Comparison of ENCODE assay signal across 23 cellular contexts in genomic region chr2:118726821-118727220, GRCh38.
DNase-seq lines count a peak whose midpoint lies in the region; ATAC-seq and TF ChIP-seq lines count a peak whose summit lies in the region.
"Had no signal": no experiment of that assay in that cellular context is flagged by ENCODE, and none has a peak within 500 bp of the region (broad histone marks: within the 10 kb centered on the region; RNA-seq: fewer than 3 reads in every experiment).

No MANE protein-coding gene starts in this region.

- no peak overlapping the region for H3K9ac ChIP-seq in adipocyte (ENCODE audit: low read length)
- H3K9ac ChIP-seq: BLaER1 had no signal

- no peaks in the 10 kb centered on the region for H3K36me3 ChIP-seq in adipocyte (ENCODE audit: control insufficient read depth, insufficient read depth, low read length, severe bottlenecking)
- H3K36me3 ChIP-seq: BE2C, BLaER1 had no signal

- no peaks in the 10 kb centered on the region for H3K4me1 Mint-ChIP-seq in stimulated activated naive B cell treated with anti-CD40 and anti-IgM and Interleukin-4, amounts not matched to agents 10 μg/mL and 1 μg/mL and 100 μg/mL, for 72 hours
- H3K4me1 Mint-ChIP-seq: CD14-positive monocyte; CD4-positive, alpha-beta memory T cell; CD4-positive, CD25-positive, alpha-beta regulatory T cell; CD8-positive, alpha-beta memory T cell had no signal

- no peak overlapping the region for H3K27ac Mint-ChIP-seq in stimulated activated naive B cell treated with anti-CD40 and anti-IgM and Interleukin-4, amounts not matched to agents 10 μg/mL and 1 μg/mL and 100 μg/mL, for 72 hours
- H3K27ac Mint-ChIP-seq: CD14-positive monocyte; CD4-positive, alpha-beta memory T cell; CD4-positive, CD25-positive, alpha-beta regulatory T cell; CD8-positive, alpha-beta memory T cell had no signal

- peaks cover 41% of the 10 kb centered on the region for H3K4me1 ChIP-seq in adipocyte (ENCODE audit: control insufficient read depth, insufficient read depth, low read length)
- H3K4me1 ChIP-seq: A549, BE2C had no signal

- peak; percentile 41 for DNase-seq in AG10803 (ENCODE audit: low read depth)
- peak; percentile 36 for DNase-seq in adipocyte (ENCODE audit: low read depth)
- peak; percentile 27 for DNase-seq in fibroblast of gingiva (ENCODE audit: low read depth)
- DNase-seq in sciatic nerve (ENCODE audit: low spot score), result no peak
- DNase-seq in cerebellar cortex (ENCODE audit: low spot score), result no peak
- DNase-seq in stimulated activated naive B cell treated with anti-CD40 and anti-IgM and Interleukin-4, amounts not matched to agents 10 μg/mL and 1 μg/mL and 100 μg/mL, for 72 hours, result no peak
- DNase-seq: BE2C; C1 segment of cervical spinal cord; CD4-positive, alpha-beta memory T cell; CD4-positive, CD25-positive, alpha-beta regulatory T cell; CD8-positive, alpha-beta memory T cell; COR-L47; DMS 273 treated with DMSO at 0.1 percent for 48 hours; DMS153; DMS53; DMS79; DND-41; EL; GDM1 had no signal

- no peak overlapping the region for H3K4me3 ChIP-seq in AG10803 (ENCODE audit: low read length)
- no peak overlapping the region for H3K4me3 ChIP-seq in adipocyte (ENCODE audit: low read length)
- H3K4me3 ChIP-seq: A549, BLaER1 had no signal

- ATAC-seq in sciatic nerve (peak; percentile 48), HG03469 (IDR thresholded peaks at IDR 0.05; ENCODE audit: unreplicated experiment) (no peak)
- ATAC-seq in stimulated activated naive B cell treated with anti-CD40 and anti-IgM and Interleukin-4, amounts not matched to agents 10 μg/mL and 1 μg/mL and 100 μg/mL, for 72 hours (replicated peaks), result no peak
- ATAC-seq: A549 had no signal

- TF ChIP-seq CTCF in AG10803 (conservative IDR thresholded peaks at IDR 0.05; ENCODE audit: low read length), result no peak

- H3K36me3 Mint-ChIP-seq in stimulated activated naive B cell treated with anti-CD40 and anti-IgM and Interleukin-4, amounts not matched to agents 10 μg/mL and 1 μg/mL and 100 μg/mL, for 72 hours, result no peaks in the 10 kb centered on the region
- H3K36me3 Mint-ChIP-seq: CD14-positive monocyte; CD4-positive, alpha-beta memory T cell; CD4-positive, CD25-positive, alpha-beta regulatory T cell; CD8-positive, alpha-beta memory T cell had no signal

- peaks cover 11% of the 10 kb centered on the region for H3K9me3 ChIP-seq in adipocyte (ENCODE audit: control insufficient read depth, low read length)
- H3K9me3 ChIP-seq: BE2C had no signal

- H3K4me3 Mint-ChIP-seq in stimulated activated naive B cell treated with anti-CD40 and anti-IgM and Interleukin-4, amounts not matched to agents 10 μg/mL and 1 μg/mL and 100 μg/mL, for 72 hours, result no peak overlapping the region
- H3K4me3 Mint-ChIP-seq: CD14-positive monocyte; CD4-positive, alpha-beta memory T cell; CD4-positive, CD25-positive, alpha-beta regulatory T cell; CD8-positive, alpha-beta memory T cell had no signal

- H3K27me3 ChIP-seq in adipocyte (replicated peaks; ENCODE audit: control insufficient read depth, insufficient read depth, low read length), result no peaks in the 10 kb centered on the region
- H3K27me3 ChIP-seq: BE2C, BLaER1 had no signal

- intact Hi-C loops in sciatic nerve (cut with DNase I), result no loop called here

- H3K27me3 Mint-ChIP-seq in stimulated activated naive B cell treated with anti-CD40 and anti-IgM and Interleukin-4, amounts not matched to agents 10 μg/mL and 1 μg/mL and 100 μg/mL, for 72 hours, result peaks cover 3% of the 10 kb centered on the region in 2 donors
- H3K27me3 Mint-ChIP-seq: CD4-positive, CD25-positive, alpha-beta regulatory T cell had no signal

- H3K9me3 Mint-ChIP-seq in stimulated activated naive B cell treated with anti-CD40 and anti-IgM and Interleukin-4, amounts not matched to agents 10 μg/mL and 1 μg/mL and 100 μg/mL, for 72 hours, result peaks cover 4 to 8% of the 10 kb centered on the region in 2 donors

Comparison
In these comparisons a context has a peak if more than half of its experiments do, and no peak if none do; other contexts are left out.
1. DNase-seq: peak in AG10803 (single experiment), adipocyte (single experiment) and fibroblast of gingiva (single experiment); none in sciatic nerve (single experiment), cerebellar cortex (single experiment) and stimulated activated naive B cell treated with anti-CD40 and anti-IgM and Interleukin-4, amounts not matched to agents 10 μg/mL and 1 μg/mL and 100 μg/mL, for 72 hours (single experiment).